29 cellular contexts compared by ENCODE assay signal in genomic region chrX:81241753-81242152, GRCh38.
"Had no signal": no experiment of that assay in that cellular context is flagged by ENCODE, and none has a peak within 500 bp of the region (broad histone marks: within the 10 kb centered on the region; RNA-seq: fewer than 3 reads in every experiment).

No MANE protein-coding gene starts in this region.

- H3K27ac Mint-ChIP-seq: activated CD4-positive, alpha-beta memory T cell treated with anti-CD3 and anti-CD28 coated beads for 36 hours; activated CD4-positive, alpha-beta T cell treated with anti-CD3 and anti-CD28 coated beads for 36 hours; activated CD4-positive, alpha-beta T cell treated with anti-CD3 and anti-CD28 coated beads, Interleukin-2, amount 10 ng/mL, durations not matched to agents 24 days and 14 days; activated CD8-positive, alpha-beta T cell treated with anti-CD3 and anti-CD28 coated beads, Interleukin-2, amount 10 ng/mL, durations not matched to agents 7 days and 5 days; activated naive CD8-positive, alpha-beta T cell; activated T-cell treated with anti-CD3 and anti-CD28 coated beads, Interleukin-2, amount 50 U/mL, for 24 hours; activated T-cell treated with anti-CD3 and anti-CD28 coated beads, Interleukin-2, amount 50 U/mL, for 72 hours; dendritic cell treated with granulocyte-macrophage colony-stimulating factor and Interleukin-4, amounts not matched to agents 40 ng/mL and 50 ng/mL, for 4 days; endodermal cell had no signal

- H3K4me3 ChIP-seq: cardiac muscle cell, coronary artery, dorsolateral prefrontal cortex, esophagus squamous epithelium had no signal

- H3K9me3 Mint-ChIP-seq: activated T-cell treated with anti-CD3 and anti-CD28 coated beads, Interleukin-2, amount 50 U/mL, for 24 hours had no signal

- H3K9me3 ChIP-seq: esophagus squamous epithelium had no signal

- H3K27me3 Mint-ChIP-seq: activated CD4-positive, alpha-beta memory T cell treated with anti-CD3 and anti-CD28 coated beads for 36 hours; activated CD4-positive, alpha-beta T cell treated with anti-CD3 and anti-CD28 coated beads for 36 hours; activated CD4-positive, alpha-beta T cell treated with anti-CD3 and anti-CD28 coated beads, Interleukin-2, amount 10 ng/mL, durations not matched to agents 24 days and 14 days; activated naive CD8-positive, alpha-beta T cell; dendritic cell treated with granulocyte-macrophage colony-stimulating factor and Interleukin-4, amounts not matched to agents 40 ng/mL and 50 ng/mL, for 4 days had no signal

- H3K27ac ChIP-seq: brain microvascular endothelial cell, cardiac muscle cell, coronary artery, dorsolateral prefrontal cortex, esophagus squamous epithelium had no signal

- H3K36me3 ChIP-seq: brain microvascular endothelial cell, cardiac muscle cell, esophagus squamous epithelium had no signal

- FAIRE-seq: frontal cortex had no signal

- H3K27me3 ChIP-seq: brain microvascular endothelial cell, cardiac muscle cell, esophagus squamous epithelium had no signal

- H3K4me3 Mint-ChIP-seq: activated CD4-positive, alpha-beta memory T cell treated with anti-CD3 and anti-CD28 coated beads for 36 hours; activated CD4-positive, alpha-beta T cell treated with anti-CD3 and anti-CD28 coated beads for 36 hours; activated CD4-positive, alpha-beta T cell treated with anti-CD3 and anti-CD28 coated beads, Interleukin-2, amount 10 ng/mL, durations not matched to agents 24 days and 14 days; activated CD8-positive, alpha-beta T cell treated with anti-CD3 and anti-CD28 coated beads, Interleukin-2, amount 10 ng/mL, durations not matched to agents 7 days and 5 days; activated naive CD8-positive, alpha-beta T cell; activated T-cell treated with anti-CD3 and anti-CD28 coated beads, Interleukin-2, amount 50 U/mL, for 24 hours; activated T-cell treated with anti-CD3 and anti-CD28 coated beads, Interleukin-2, amount 50 U/mL, for 72 hours; dendritic cell treated with granulocyte-macrophage colony-stimulating factor and Interleukin-4, amounts not matched to agents 40 ng/mL and 50 ng/mL, for 4 days; endodermal cell had no signal

- ATAC-seq: activated CD4-positive, alpha-beta T cell treated with anti-CD3 and anti-CD28 coated beads for 36 hours; activated CD8-positive, alpha-beta T cell treated with anti-CD3 and anti-CD28 coated beads, Interleukin-2, amount 10 ng/mL, durations not matched to agents 7 days and 5 days; activated T-cell treated with anti-CD3 and anti-CD28 coated beads, Interleukin-2, amount 50 U/mL, for 72 hours had no signal

- H3K4me1 Mint-ChIP-seq: activated CD4-positive, alpha-beta T cell treated with anti-CD3 and anti-CD28 coated beads, Interleukin-2, amount 10 ng/mL, durations not matched to agents 24 days and 14 days; endodermal cell had no signal

- DNase-seq: activated CD4-positive, alpha-beta memory T cell treated with anti-CD3 and anti-CD28 coated beads for 36 hours; activated CD4-positive, alpha-beta T cell treated with anti-CD3 and anti-CD28 coated beads for 36 hours; activated CD4-positive, alpha-beta T cell treated with anti-CD3 and anti-CD28 coated beads, Interleukin-2, amount 10 ng/mL, durations not matched to agents 24 days and 14 days; activated CD4-positive, CD25-positive, alpha-beta regulatory T cell; activated CD4-positive, CD25-positive, alpha-beta regulatory T cell treated with anti-CD3 and anti-CD28 coated beads, Interleukin-2, amount 50 U/mL, for 72 hours; activated CD8-positive, alpha-beta memory T cell treated with anti-CD3 and anti-CD28 coated beads, Interleukin-2, amount 50 U/mL, for 48 hours; activated CD8-positive, alpha-beta T cell treated with anti-CD3 and anti-CD28 coated beads, Interleukin-2, amount 10 ng/mL, durations not matched to agents 7 days and 5 days; activated gamma-delta T cell; activated naive CD4-positive, alpha-beta T cell; activated naive CD4-positive, alpha-beta T cell treated with anti-CD3 and anti-CD28 coated beads, Interleukin-2, amount 50 U/mL, for 16 hours; activated T-cell treated with anti-CD3 and anti-CD28 coated beads for 4 hours; activated T-cell treated with anti-CD3 and anti-CD28 coated beads, Interleukin-2, amount 50 U/mL, for 24 hours; activated T-cell treated with anti-CD3 and anti-CD28 coated beads, Interleukin-2, amount 50 U/mL, for 72 hours; amniotic stem cell; brain microvascular endothelial cell; central memory CD4-positive, alpha-beta T cell; cerebellar nuclear complex; dorsolateral prefrontal cortex; effector memory CD4-positive, alpha-beta T cell; endodermal cell; esophagus squamous epithelium; head of caudate nucleus; hippocampal formation; T-helper 2 cell had no signal
